ENCODE assay signal across 20 cellular contexts in genomic region chr6:96649926-96650325, GRCh38.
DNase-seq lines count a peak whose midpoint lies in the region; ATAC-seq and TF ChIP-seq lines count a peak whose summit lies in the region.
"Had no signal": no experiment of that assay in that cellular context is flagged by ENCODE, and none has a peak within 500 bp of the region (broad histone marks: within the 10 kb centered on the region; RNA-seq: fewer than 3 reads in every experiment).

No MANE protein-coding gene starts in this region.

- H4K20me1 ChIP-seq in MM.1S (ENCODE audit: insufficient read depth, low read length) (no peaks in the 10 kb centered on the region), smooth muscle cell (ENCODE audit: low read depth) (no peaks in the 10 kb centered on the region)

- H3K79me2 ChIP-seq in MM.1S (ENCODE audit: low read length) (no peaks in the 10 kb centered on the region), smooth muscle cell (ENCODE audit: low read depth) (no peaks in the 10 kb centered on the region)

- H3K4me2 ChIP-seq in MM.1S (ENCODE audit: low read depth, low read length) = peak overlapping the region; percentile 35
- H3K4me2 ChIP-seq in smooth muscle cell = no peak overlapping the region

- H3K4me1 ChIP-seq in MM.1S (ENCODE audit: low read length) = peaks cover 24% of the 10 kb centered on the region
- no peaks in the 10 kb centered on the region for H3K4me1 ChIP-seq in smooth muscle cell (ENCODE audit: low read depth)
- no peaks in the 10 kb centered on the region for H3K4me1 ChIP-seq in spleen
- H3K4me1 ChIP-seq: gastroesophageal sphincter, sigmoid colon had no signal

- TF ChIP-seq POLR2A in spleen (IDR thresholded peaks at IDR 0.05) = no peak

- DNase-seq in MM.1S = peak; percentile 58
- no peak for DNase-seq in stimulated activated CD4-positive, alpha-beta T cell treated with anti-CD3 and anti-CD28 coated beads, Interleukin-15, amount 100 ng/mL, for 24 hours
- no peak for DNase-seq in smooth muscle cell (lab: John Stamatoyannopoulos, UW; ENCODE audit: unreplicated experiment)
- no peak for DNase-seq in KBM-7
- DNase-seq in spleen = no peak
- DNase-seq: activated CD4-positive, alpha-beta T cell treated with anti-CD3 and anti-CD28 coated beads, Interleukin-2, amount 10 ng/mL, durations not matched to agents 24 days and 14 days; activated T-cell treated with anti-CD3 and anti-CD28 coated beads, Interleukin-2, amount 50 U/mL, for 4 hours; C1 segment of cervical spinal cord; DMS79 treated with DMSO at 0.1 percent for 48 hours; immature natural killer cell; MG63; NCI-H2081 treated with DMSO at 0.1 percent for 48 hours; sigmoid colon; stimulated activated naive CD4-positive, alpha-beta T cell; T-helper 2 cell had no signal

- intact Hi-C loops in spleen (cut with DNase I; ENCODE audit: low total_unique reads) = no loop called here

- H2AFZ ChIP-seq in MM.1S (ENCODE audit: low read length) (peak overlapping the region; percentile 39; the same call in 1 of the 2 replicates), smooth muscle cell (ENCODE audit: low read depth) (no peak overlapping the region)

- H3K27ac ChIP-seq in MM.1S (ENCODE audit: low read length) (no peak overlapping the region; the same call in 1 of the 2 replicates), smooth muscle cell (ENCODE audit: low read depth) (no peak overlapping the region), spleen (no peak overlapping the region)
- H3K27ac ChIP-seq: gastroesophageal sphincter, sigmoid colon had no signal

- H3K4me3 ChIP-seq in MM.1S (ENCODE audit: low read length) = peak overlapping the region; percentile 32
- no peak overlapping the region for H3K4me3 ChIP-seq in smooth muscle cell
- H3K4me3 ChIP-seq in spleen = no peak overlapping the region
- H3K4me3 ChIP-seq: gastroesophageal sphincter, MG63, sigmoid colon had no signal

- H3K9ac ChIP-seq in MM.1S (ENCODE audit: low read length) (no peak overlapping the region), smooth muscle cell (ENCODE audit: low read depth) (no peak overlapping the region)

- WGBS in smooth muscle cell (ENCODE audit: low lambda C conversion rate) = 96% methylated on average over 3 of the region's 3 CpGs
- 56 to 71% (median 67%) methylated on average over 3 of the region's 3 CpGs for WGBS in spleen, 5 donors

- in situ Hi-C loops in KBM-7 (cut with MboI; ENCODE audit: low pct_unique_long_range_greater_than_20kb, low sequenced_read_pairs) = loop anchor here (25.0 kb wide), 1 partner anchor 412 kb away; no protein-coding TSS in a partner anchor

- no peaks in the 10 kb centered on the region for H3K36me3 ChIP-seq in MM.1S (replicated peaks; ENCODE audit: insufficient read depth, low read length)
- no peaks in the 10 kb centered on the region for H3K36me3 ChIP-seq in smooth muscle cell (ENCODE audit: low read depth)
- H3K36me3 ChIP-seq in spleen = no peaks in the 10 kb centered on the region
- H3K36me3 ChIP-seq: gastroesophageal sphincter, MG63, sigmoid colon had no signal

- H3K9me3 ChIP-seq in MM.1S (replicated peaks; ENCODE audit: insufficient read depth, low read length) = no peaks in the 10 kb centered on the region
- H3K9me3 ChIP-seq in smooth muscle cell (replicated peaks; ENCODE audit: low read depth) = no peaks in the 10 kb centered on the region
- no peaks in the 10 kb centered on the region for H3K9me3 ChIP-seq in spleen
- H3K9me3 ChIP-seq: gastroesophageal sphincter, MG63, sigmoid colon had no signal

- H3F3A ChIP-seq in MM.1S (ENCODE audit: insufficient read depth, low read length) = 0 out of 2 replicates have a peak, but pooled peaks cover 4% of the 10 kb centered on the region
- no peaks in the 10 kb centered on the region for H3F3A ChIP-seq in smooth muscle cell (ENCODE audit: low read depth)

- no peak for TF ChIP-seq CTCF in MM.1S (IDR thresholded peaks at IDR 0.05; ENCODE audit: low read length)
- no peak for TF ChIP-seq CTCF in smooth muscle cell (IDR thresholded peaks at IDR 0.05; ENCODE audit: borderline replicate concordance, insufficient read depth, poor library complexity, severe bottlenecking)
- no peak for TF ChIP-seq CTCF in spleen (IDR thresholded peaks at IDR 0.05 in 8 of 11, conservative IDR thresholded peaks at IDR 0.05 in 3 of 11)

- no peaks in the 10 kb centered on the region for H3K27me3 ChIP-seq in MM.1S (replicated peaks; ENCODE audit: insufficient read depth, low read length)
- peaks cover 8% of the 10 kb centered on the region for H3K27me3 ChIP-seq in smooth muscle cell (ENCODE audit: low read depth)
- peaks cover 0 to 14% (median 0%) of the 10 kb centered on the region in 7 donors for H3K27me3 ChIP-seq in spleen (replicated peaks in 1 of 7)
- H3K27me3 ChIP-seq: MG63, sigmoid colon had no signal

- ATAC-seq in GM18858 (IDR thresholded peaks at IDR 0.05; ENCODE audit: unreplicated experiment) (peak; percentile 85), GM21526 (IDR thresholded peaks at IDR 0.05; ENCODE audit: low FRiP score, unreplicated experiment) (peak; percentile 86), HG03025 (IDR thresholded peaks at IDR 0.05; ENCODE audit: low FRiP score, unreplicated experiment) (peak; percentile 63)
- ATAC-seq: activated T-cell treated with anti-CD3 and anti-CD28 coated beads, Interleukin-2, amount 50 U/mL, for 4 hours; gastroesophageal sphincter; Right ventricle myocardium inferior had no signal

- H3K9me2 ChIP-seq in MM.1S (replicated peaks; ENCODE audit: insufficient read depth, low read length) = no peaks in the 10 kb centered on the region
